In genomic region chr17:79821331-79822095, GRCh38 we compare ENCODE assay signal across 1 cellular context.
TF ChIP-seq lines count a peak whose summit lies in the region.

No MANE protein-coding gene starts in this region.

TF ChIP-seq in HepG2, 621 proteins besides CTCF, POLR2A, EP300 and RAD21 (continued from another document and continues in another):
- TF ChIP-seq HMGA1 (CRISPR knock-in tag; conservative IDR thresholded peaks at IDR 0.05) (no peak), ZNF672 (CRISPR knock-in tag; IDR thresholded peaks at IDR 0.05) (no peak), SNAI1 (CRISPR knock-in tag; IDR thresholded peaks at IDR 0.05; ENCODE audit: borderline replicate concordance) (no peak), ZNF343 (CRISPR knock-in tag; IDR thresholded peaks at IDR 0.05) (no peak), HCFC1 (IDR thresholded peaks at IDR 0.05; ENCODE audit: low read depth, low read length) (no peak), ZNF431 (CRISPR knock-in tag; IDR thresholded peaks at IDR 0.05; ENCODE audit: borderline replicate concordance, low read depth) (no peak), ELF1 (CRISPR knock-in tag; IDR thresholded peaks at IDR 0.05) (peak; percentile 48; the same call in 1 of the 2 replicates), HDAC1 (CRISPR knock-in tag; IDR thresholded peaks at IDR 0.05) (peak; percentile 98), CBX1 (IDR thresholded peaks at IDR 0.05; ENCODE audit: low read depth) (no peak), ZNF775 (CRISPR knock-in tag; IDR thresholded peaks at IDR 0.05; ENCODE audit: borderline replicate concordance) (no peak), ZNF510 (CRISPR knock-in tag; IDR thresholded peaks at IDR 0.05; ENCODE audit: low read depth) (no peak), BRD4 (CRISPR knock-in tag; IDR thresholded peaks at IDR 0.05) (peak; percentile 22; the same call in 1 of the 2 replicates), ZNF570 (CRISPR knock-in tag; IDR thresholded peaks at IDR 0.05; ENCODE audit: borderline replicate concordance) (no peak), ZNF572 (CRISPR knock-in tag; IDR thresholded peaks at IDR 0.05) (peak; percentile 54; the same call in 1 of the 2 replicates), KAT8 (CRISPR knock-in tag; IDR thresholded peaks at IDR 0.05) (peak; percentile 81), CBFB (CRISPR knock-in tag; IDR thresholded peaks at IDR 0.05) (peak; percentile 41; the same call in 1 of the 2 replicates), ZNF777 (CRISPR knock-in tag; IDR thresholded peaks at IDR 0.05) (0 out of 2 replicates have a peak, but pooled peaks have one; percentile 36), ZSCAN20 (CRISPR knock-in tag; IDR thresholded peaks at IDR 0.05; ENCODE audit: borderline replicate concordance) (no peak), ZSCAN25 (CRISPR knock-in tag; IDR thresholded peaks at IDR 0.05) (peak; percentile 81; the same call in 1 of the 2 replicates), MXD1 (CRISPR knock-in tag; IDR thresholded peaks at IDR 0.05) (no peak), ZNF367 (CRISPR knock-in tag; IDR thresholded peaks at IDR 0.05; ENCODE audit: borderline replicate concordance) (no peak), SIN3A (IDR thresholded peaks at IDR 0.05; ENCODE audit: borderline replicate concordance, low read depth, low read length) (no peak; the same call in 1 of the 2 replicates), ZBTB34 (CRISPR knock-in tag; IDR thresholded peaks at IDR 0.05) (no peak), PAX8 (CRISPR knock-in tag; IDR thresholded peaks at IDR 0.05; ENCODE audit: borderline replicate concordance) (no peak), ZNF556 (CRISPR knock-in tag; IDR thresholded peaks at IDR 0.05; ENCODE audit: borderline replicate concordance) (no peak; the same call in 1 of the 2 replicates), ZNF138 (CRISPR knock-in tag; IDR thresholded peaks at IDR 0.05; ENCODE audit: low read depth) (no peak), RARA (CRISPR knock-in tag; IDR thresholded peaks at IDR 0.05) (peak; percentile 93), ELK4 (CRISPR knock-in tag; IDR thresholded peaks at IDR 0.05; ENCODE audit: borderline replicate concordance) (no peak), RFX5 (IDR thresholded peaks at IDR 0.05; ENCODE audit: low read depth, low read length) (no peak), ZNF276 (CRISPR knock-in tag; IDR thresholded peaks at IDR 0.05; ENCODE audit: low read depth) (no peak), RELA (CRISPR knock-in tag; IDR thresholded peaks at IDR 0.05) (no peak), ZNF607 (CRISPR knock-in tag; IDR thresholded peaks at IDR 0.05; ENCODE audit: borderline replicate concordance) (0 out of 2 replicates have a peak, but pooled peaks have one; percentile 21), ZNF790 (CRISPR knock-in tag; IDR thresholded peaks at IDR 0.05; ENCODE audit: borderline replicate concordance) (no peak), FOXJ3 (CRISPR knock-in tag; IDR thresholded peaks at IDR 0.05; ENCODE audit: borderline replicate concordance) (peak; percentile 95), ZFP62 (CRISPR knock-in tag; IDR thresholded peaks at IDR 0.05) (no peak), ZNF33A (CRISPR knock-in tag; IDR thresholded peaks at IDR 0.05; ENCODE audit: borderline replicate concordance) (0 out of 2 replicates have a peak, but pooled peaks have one; percentile 29), AGO1 (IDR thresholded peaks at IDR 0.05; ENCODE audit: low read depth, low read length, poor library complexity, severe bottlenecking) (no peak), SETDB1 (CRISPR knock-in tag; IDR thresholded peaks at IDR 0.05; ENCODE audit: borderline replicate concordance) (no peak), ZEB1 (IDR thresholded peaks at IDR 0.05; ENCODE audit: insufficient replicate concordance, low read depth) (peak; percentile 82), HOXA9 (CRISPR knock-in tag; IDR thresholded peaks at IDR 0.05; ENCODE audit: borderline replicate concordance) (no peak), THAP11 (CRISPR knock-in tag; IDR thresholded peaks at IDR 0.05) (peak; percentile 81), ZNF317 (CRISPR knock-in tag; IDR thresholded peaks at IDR 0.05) (peak; percentile 70), TAF1 (CRISPR knock-in tag; IDR thresholded peaks at IDR 0.05) (no peak; the same call in 1 of the 2 replicates), KAT2B (IDR thresholded peaks at IDR 0.05; ENCODE audit: borderline replicate concordance, low read depth, low read length) (peak; percentile 53; the same call in 1 of the 2 replicates), RORA (CRISPR knock-in tag; IDR thresholded peaks at IDR 0.05) (no peak), PAWR (CRISPR knock-in tag; IDR thresholded peaks at IDR 0.05; ENCODE audit: borderline replicate concordance) (no peak), CHD4 (IDR thresholded peaks at IDR 0.05; ENCODE audit: borderline replicate concordance, low read length) (no peak; the same call in 1 of the 2 replicates), YEATS2 (CRISPR knock-in tag; IDR thresholded peaks at IDR 0.05; ENCODE audit: borderline replicate concordance) (peak; percentile 28; the same call in 1 of the 2 replicates), POGZ (CRISPR knock-in tag; IDR thresholded peaks at IDR 0.05) (peak; percentile 32; the same call in 1 of the 2 replicates), PCBP2 (optimal IDR thresholded peaks at IDR 0.05; ENCODE audit: low read depth, low read length, poor library complexity, severe bottlenecking) (no peak), CHD2 (IDR thresholded peaks at IDR 0.05; ENCODE audit: low read depth, low read length) (no peak)
- TF ChIP-seq, protein P1, sequence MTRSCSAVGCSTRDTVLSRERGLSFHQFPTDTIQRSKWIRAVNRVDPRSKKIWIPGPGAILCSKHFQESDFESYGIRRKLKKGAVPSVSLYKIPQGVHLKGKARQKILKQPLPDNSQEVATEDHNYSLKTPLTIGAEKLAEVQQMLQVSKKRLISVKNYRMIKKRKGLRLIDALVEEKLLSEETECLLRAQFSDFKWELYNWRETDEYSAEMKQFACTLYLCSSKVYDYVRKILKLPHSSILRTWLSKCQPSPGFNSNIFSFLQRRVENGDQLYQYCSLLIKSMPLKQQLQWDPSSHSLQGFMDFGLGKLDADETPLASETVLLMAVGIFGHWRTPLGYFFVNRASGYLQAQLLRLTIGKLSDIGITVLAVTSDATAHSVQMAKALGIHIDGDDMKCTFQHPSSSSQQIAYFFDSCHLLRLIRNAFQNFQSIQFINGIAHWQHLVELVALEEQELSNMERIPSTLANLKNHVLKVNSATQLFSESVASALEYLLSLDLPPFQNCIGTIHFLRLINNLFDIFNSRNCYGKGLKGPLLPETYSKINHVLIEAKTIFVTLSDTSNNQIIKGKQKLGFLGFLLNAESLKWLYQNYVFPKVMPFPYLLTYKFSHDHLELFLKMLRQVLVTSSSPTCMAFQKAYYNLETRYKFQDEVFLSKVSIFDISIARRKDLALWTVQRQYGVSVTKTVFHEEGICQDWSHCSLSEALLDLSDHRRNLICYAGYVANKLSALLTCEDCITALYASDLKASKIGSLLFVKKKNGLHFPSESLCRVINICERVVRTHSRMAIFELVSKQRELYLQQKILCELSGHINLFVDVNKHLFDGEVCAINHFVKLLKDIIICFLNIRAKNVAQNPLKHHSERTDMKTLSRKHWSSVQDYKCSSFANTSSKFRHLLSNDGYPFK (CRISPR knock-in tag; IDR thresholded peaks at IDR 0.05; ENCODE audit: borderline replicate concordance) = no peak
- TF ChIP-seq, protein P2, sequence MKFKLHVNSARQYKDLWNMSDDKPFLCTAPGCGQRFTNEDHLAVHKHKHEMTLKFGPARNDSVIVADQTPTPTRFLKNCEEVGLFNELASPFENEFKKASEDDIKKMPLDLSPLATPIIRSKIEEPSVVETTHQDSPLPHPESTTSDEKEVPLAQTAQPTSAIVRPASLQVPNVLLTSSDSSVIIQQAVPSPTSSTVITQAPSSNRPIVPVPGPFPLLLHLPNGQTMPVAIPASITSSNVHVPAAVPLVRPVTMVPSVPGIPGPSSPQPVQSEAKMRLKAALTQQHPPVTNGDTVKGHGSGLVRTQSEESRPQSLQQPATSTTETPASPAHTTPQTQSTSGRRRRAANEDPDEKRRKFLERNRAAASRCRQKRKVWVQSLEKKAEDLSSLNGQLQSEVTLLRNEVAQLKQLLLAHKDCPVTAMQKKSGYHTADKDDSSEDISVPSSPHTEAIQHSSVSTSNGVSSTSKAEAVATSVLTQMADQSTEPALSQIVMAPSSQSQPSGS (CRISPR knock-in tag; IDR thresholded peaks at IDR 0.05) = peak; percentile 70; the same call in 1 of the 2 replicates
- TF ChIP-seq, protein P3, sequence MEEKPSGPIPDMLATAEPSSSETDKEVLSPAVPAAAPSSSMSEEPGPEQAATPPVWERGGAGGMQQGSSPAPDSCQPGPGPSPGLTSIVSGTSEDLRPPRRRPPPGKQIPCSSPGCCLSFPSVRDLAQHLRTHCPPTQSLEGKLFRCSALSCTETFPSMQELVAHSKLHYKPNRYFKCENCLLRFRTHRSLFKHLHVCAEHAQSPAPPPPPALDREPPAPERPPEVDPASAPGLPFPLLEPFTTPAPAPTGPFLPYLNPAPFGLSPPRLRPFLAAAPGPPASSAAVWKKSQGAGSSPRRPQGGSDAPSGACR (CRISPR knock-in tag; IDR thresholded peaks at IDR 0.05) = peak; percentile 74; the same call in 1 of the 2 replicates
- TF ChIP-seq, protein P4, sequence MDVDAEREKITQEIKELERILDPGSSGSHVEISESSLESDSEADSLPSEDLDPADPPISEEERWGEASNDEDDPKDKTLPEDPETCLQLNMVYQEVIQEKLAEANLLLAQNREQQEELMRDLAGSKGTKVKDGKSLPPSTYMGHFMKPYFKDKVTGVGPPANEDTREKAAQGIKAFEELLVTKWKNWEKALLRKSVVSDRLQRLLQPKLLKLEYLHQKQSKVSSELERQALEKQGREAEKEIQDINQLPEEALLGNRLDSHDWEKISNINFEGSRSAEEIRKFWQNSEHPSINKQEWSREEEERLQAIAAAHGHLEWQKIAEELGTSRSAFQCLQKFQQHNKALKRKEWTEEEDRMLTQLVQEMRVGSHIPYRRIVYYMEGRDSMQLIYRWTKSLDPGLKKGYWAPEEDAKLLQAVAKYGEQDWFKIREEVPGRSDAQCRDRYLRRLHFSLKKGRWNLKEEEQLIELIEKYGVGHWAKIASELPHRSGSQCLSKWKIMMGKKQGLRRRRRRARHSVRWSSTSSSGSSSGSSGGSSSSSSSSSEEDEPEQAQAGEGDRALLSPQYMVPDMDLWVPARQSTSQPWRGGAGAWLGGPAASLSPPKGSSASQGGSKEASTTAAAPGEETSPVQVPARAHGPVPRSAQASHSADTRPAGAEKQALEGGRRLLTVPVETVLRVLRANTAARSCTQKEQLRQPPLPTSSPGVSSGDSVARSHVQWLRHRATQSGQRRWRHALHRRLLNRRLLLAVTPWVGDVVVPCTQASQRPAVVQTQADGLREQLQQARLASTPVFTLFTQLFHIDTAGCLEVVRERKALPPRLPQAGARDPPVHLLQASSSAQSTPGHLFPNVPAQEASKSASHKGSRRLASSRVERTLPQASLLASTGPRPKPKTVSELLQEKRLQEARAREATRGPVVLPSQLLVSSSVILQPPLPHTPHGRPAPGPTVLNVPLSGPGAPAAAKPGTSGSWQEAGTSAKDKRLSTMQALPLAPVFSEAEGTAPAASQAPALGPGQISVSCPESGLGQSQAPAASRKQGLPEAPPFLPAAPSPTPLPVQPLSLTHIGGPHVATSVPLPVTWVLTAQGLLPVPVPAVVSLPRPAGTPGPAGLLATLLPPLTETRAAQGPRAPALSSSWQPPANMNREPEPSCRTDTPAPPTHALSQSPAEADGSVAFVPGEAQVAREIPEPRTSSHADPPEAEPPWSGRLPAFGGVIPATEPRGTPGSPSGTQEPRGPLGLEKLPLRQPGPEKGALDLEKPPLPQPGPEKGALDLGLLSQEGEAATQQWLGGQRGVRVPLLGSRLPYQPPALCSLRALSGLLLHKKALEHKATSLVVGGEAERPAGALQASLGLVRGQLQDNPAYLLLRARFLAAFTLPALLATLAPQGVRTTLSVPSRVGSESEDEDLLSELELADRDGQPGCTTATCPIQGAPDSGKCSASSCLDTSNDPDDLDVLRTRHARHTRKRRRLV (CRISPR knock-in tag; IDR thresholded peaks at IDR 0.05) = no peak
